8 cellular contexts compared by ENCODE assay signal in the genomic region with DNA sequence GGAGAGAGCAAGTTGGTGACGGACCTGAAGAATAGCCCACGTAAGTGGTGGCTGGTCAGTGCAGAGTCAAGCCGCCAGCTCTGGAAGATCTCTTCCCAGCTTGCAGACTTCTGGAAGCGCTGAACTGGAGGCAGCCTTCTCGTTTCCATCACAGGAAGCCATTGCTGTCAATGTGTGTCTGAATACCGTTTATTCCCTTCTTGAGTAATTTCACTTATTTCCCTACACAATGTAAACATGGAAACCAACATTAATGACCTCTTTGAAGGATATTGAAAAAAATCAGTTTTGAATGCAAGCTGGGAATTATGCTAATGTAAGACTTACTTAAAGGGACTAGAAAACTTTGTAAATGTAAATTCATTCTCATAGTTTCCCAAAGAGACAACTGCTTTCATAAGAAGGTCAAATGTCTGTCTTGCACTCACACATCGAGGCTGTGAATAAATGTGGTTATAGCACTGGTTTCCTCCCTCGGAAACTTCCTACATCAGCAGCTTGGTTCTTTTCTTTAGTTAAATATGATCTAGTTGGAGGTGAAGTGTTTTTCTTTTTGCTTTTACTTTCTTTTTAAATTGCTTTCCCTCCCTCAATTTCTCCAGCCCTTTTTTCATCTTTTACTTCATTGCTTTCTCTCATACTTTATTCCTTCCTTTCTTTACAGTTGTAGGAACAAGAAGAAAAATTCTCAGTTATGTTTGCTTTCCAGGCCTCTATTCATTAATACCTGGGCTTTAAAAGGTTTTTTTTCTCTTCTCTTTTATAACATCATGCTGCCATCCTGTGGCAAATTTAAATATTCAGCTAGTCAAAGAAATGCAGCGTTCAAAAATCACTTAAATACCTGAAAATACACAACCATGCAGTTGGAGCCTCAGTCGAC.
DNase-seq lines count a peak whose midpoint lies in the region; ATAC-seq and TF ChIP-seq lines count a peak whose summit lies in the region.

No MANE protein-coding gene starts in this region.

- no peaks in the 10 kb centered on the region for H4K20me1 ChIP-seq in smooth muscle cell (ENCODE audit: low read depth)

- DNase-seq in BJ (ENCODE audit: low read depth), result no peak
- DNase-seq in NCI-H2171 (lab: John Stamatoyannopoulos, UW), result peak; percentile 8
- peak; percentile 29 for DNase-seq in dedifferentiated amniotic fluid mesenchymal stem cell (ENCODE audit: extremely low spot score)
- no peak for DNase-seq in smooth muscle cell (lab: John Stamatoyannopoulos, UW; ENCODE audit: unreplicated experiment)

- H3K9ac ChIP-seq in smooth muscle cell (ENCODE audit: low read depth), result peak overlapping the region; percentile 13

- H3K79me2 ChIP-seq in smooth muscle cell (ENCODE audit: low read depth), result no peaks in the 10 kb centered on the region

- ATAC-seq in GM18511 (IDR thresholded peaks at IDR 0.05; ENCODE audit: unreplicated experiment) (peak; percentile 50), HG03280 (IDR thresholded peaks at IDR 0.05; ENCODE audit: unreplicated experiment) (no peak), GM21717 (IDR thresholded peaks at IDR 0.05; ENCODE audit: unreplicated experiment) (no peak), HG03175 (IDR thresholded peaks at IDR 0.05; ENCODE audit: unreplicated experiment) (no peak)

- H3K36me3 ChIP-seq in BJ (ENCODE audit: control insufficient read depth, insufficient read depth, low read length) (no peaks in the 10 kb centered on the region), smooth muscle cell (ENCODE audit: low read depth) (no peaks in the 10 kb centered on the region)

- H3K4me3 ChIP-seq in BJ (ENCODE audit: low read depth, low read length) (no peak overlapping the region), smooth muscle cell (no peak overlapping the region)

- peak overlapping the region; percentile 31 for H2AFZ ChIP-seq in smooth muscle cell (ENCODE audit: low read depth)

- TF ChIP-seq CTCF in BJ (IDR thresholded peaks at IDR 0.05; ENCODE audit: insufficient read depth, low read depth, low read length) (peak; percentile 23; the same call in 1 of the 2 replicates), smooth muscle cell (IDR thresholded peaks at IDR 0.05; ENCODE audit: borderline replicate concordance, insufficient read depth, poor library complexity, severe bottlenecking) (peak; percentile 38)

- 73% methylated on average over 10 of the region's 10 CpGs for WGBS in smooth muscle cell (ENCODE audit: low lambda C conversion rate)

- H3K27me3 ChIP-seq in BJ (ENCODE audit: control insufficient read depth, insufficient read depth, low read length) (no peaks in the 10 kb centered on the region; the same call in 1 of the 2 replicates), smooth muscle cell (ENCODE audit: low read depth) (no peaks in the 10 kb centered on the region)

- H3K27ac ChIP-seq in smooth muscle cell (ENCODE audit: low read depth), result no peak overlapping the region

- no peaks in the 10 kb centered on the region for H3K9me3 ChIP-seq in smooth muscle cell (replicated peaks; ENCODE audit: low read depth)

- CTCF ChIA-PET in BJ (lab: Yijun Ruan, JAX), result interaction anchor here (0.6 to 2.5 kb wide), 11 partner anchors 17 to 632 kb away, joined by 3 to 8 read pairs (median 4); no protein-coding TSS in a partner anchor

- no peak overlapping the region for H3K4me2 ChIP-seq in smooth muscle cell

- H3F3A ChIP-seq in smooth muscle cell (ENCODE audit: low read depth), result no peaks in the 10 kb centered on the region

- no peaks in the 10 kb centered on the region for H3K4me1 ChIP-seq in smooth muscle cell (ENCODE audit: low read depth)

- POLR2A ChIA-PET in BJ (lab: Charles Lee), result no interaction called here

Comparison
In these comparisons a context has a peak if more than half of its experiments do, and no peak if none do; other contexts are left out.
1. DNase-seq: peak in NCI-H2171 (single experiment) and dedifferentiated amniotic fluid mesenchymal stem cell (single experiment); none in BJ (single experiment) and smooth muscle cell (single experiment).